In genomic region chr17:1110524-1110843, GRCh38 we compare ENCODE assay signal across 8 cellular contexts.
A peak's percentile ranks its signal among the peaks of the same experiment; 100 is the strongest.
DNase-seq lines count a peak whose midpoint lies in the region; ATAC-seq and TF ChIP-seq lines count a peak whose summit lies in the region.

No MANE protein-coding gene starts in this region.

- H3K79me2 ChIP-seq in mesendoderm (ENCODE audit: control insufficient read depth, insufficient read depth, low read length) = no peaks in the 10 kb centered on the region

- no peak overlapping the region for H3K4me3 ChIP-seq in mesendoderm (ENCODE audit: low read length)
- peak overlapping the region; percentile 3 to 92 for H3K4me3 ChIP-seq in tibial artery

- H2BK15ac ChIP-seq in mesendoderm (replicated peaks; ENCODE audit: low read depth) = no peak overlapping the region

- H3K36me3 Mint-ChIP-seq in activated T-cell treated with anti-CD3 and anti-CD28 coated beads, Interleukin-2, amount 50 U/mL, for 72 hours (ENCODE audit: insufficient read depth in 2 of 2) = peaks cover 0 to 4% of the 10 kb centered on the region in 2 donors
- H3K36me3 Mint-ChIP-seq in activated naive CD8-positive, alpha-beta T cell treated with anti-CD3 and anti-CD28 coated beads, Interleukin-2, amount 50 U/mL, for 24 hours (ENCODE audit: low read depth) = no peaks in the 10 kb centered on the region

- no peaks in the 10 kb centered on the region for H3K27me3 Mint-ChIP-seq in activated T-cell treated with anti-CD3 and anti-CD28 coated beads, Interleukin-2, amount 50 U/mL, for 72 hours (ENCODE audit: low read depth)
- H3K27me3 Mint-ChIP-seq in activated naive CD8-positive, alpha-beta T cell treated with anti-CD3 and anti-CD28 coated beads, Interleukin-2, amount 50 U/mL, for 24 hours = no peaks in the 10 kb centered on the region

- H3K4me1 ChIP-seq in mesendoderm (ENCODE audit: control insufficient read depth, low read depth, low read length) (peaks cover 3% of the 10 kb centered on the region), tibial artery (peaks cover 15 to 88% (median 66%) of the 10 kb centered on the region in 4 donors)

- H2BK5ac ChIP-seq in mesendoderm (ENCODE audit: low read length) = no peak overlapping the region

- H3K23ac ChIP-seq in mesendoderm (ENCODE audit: low read length) = no peak overlapping the region

- H3K9me3 ChIP-seq in tibial artery = no peaks in the 10 kb centered on the region

- H4K5ac ChIP-seq in mesendoderm (ENCODE audit: low read length) = no peak overlapping the region

- H3K9me3 Mint-ChIP-seq in activated T-cell treated with anti-CD3 and anti-CD28 coated beads, Interleukin-2, amount 50 U/mL, for 72 hours = no peaks in the 10 kb centered on the region
- H3K9me3 Mint-ChIP-seq in activated naive CD8-positive, alpha-beta T cell treated with anti-CD3 and anti-CD28 coated beads, Interleukin-2, amount 50 U/mL, for 24 hours = no peaks in the 10 kb centered on the region

- peak overlapping the region; percentile 90 to 94 for H3K4me3 Mint-ChIP-seq in activated T-cell treated with anti-CD3 and anti-CD28 coated beads, Interleukin-2, amount 50 U/mL, for 72 hours
- H3K4me3 Mint-ChIP-seq in activated naive CD8-positive, alpha-beta T cell treated with anti-CD3 and anti-CD28 coated beads, Interleukin-2, amount 50 U/mL, for 24 hours = peak overlapping the region; percentile 60

- H3K27ac ChIP-seq in mesendoderm (ENCODE audit: low read depth, low read length) = no peak overlapping the region
- peak overlapping the region; percentile 99 to 100 for H3K27ac ChIP-seq in tibial artery

- TF ChIP-seq CTCF in tibial artery (IDR thresholded peaks at IDR 0.05) = no peak

- H2BK120ac ChIP-seq in mesendoderm (ENCODE audit: low read depth, low read length) = no peak overlapping the region

- no peak overlapping the region for H3K4me2 ChIP-seq in mesendoderm (ENCODE audit: low read length)

- ATAC-seq in activated T-cell treated with anti-CD3 and anti-CD28 coated beads, Interleukin-2, amount 50 U/mL, for 72 hours (replicated peaks in 1 of 2) = no peak
- no peak for ATAC-seq in activated naive CD8-positive, alpha-beta T cell treated with anti-CD3 and anti-CD28 coated beads, Interleukin-2, amount 50 U/mL, for 24 hours

- no peak overlapping the region for H3K18ac ChIP-seq in mesendoderm (ENCODE audit: low read length)

- peaks cover 49% of the 10 kb centered on the region for H3K4me1 Mint-ChIP-seq in activated T-cell treated with anti-CD3 and anti-CD28 coated beads, Interleukin-2, amount 50 U/mL, for 72 hours (ENCODE audit: low read depth)
- H3K4me1 Mint-ChIP-seq in activated naive CD8-positive, alpha-beta T cell treated with anti-CD3 and anti-CD28 coated beads, Interleukin-2, amount 50 U/mL, for 24 hours = peaks cover 48% of the 10 kb centered on the region

- no peak overlapping the region for H4K8ac ChIP-seq in mesendoderm (ENCODE audit: low read depth, low read length)

- H3K27me3 ChIP-seq in mesendoderm (ENCODE audit: insufficient read depth, low read length, poor library complexity) (no peaks in the 10 kb centered on the region), tibial artery (no peaks in the 10 kb centered on the region)

- no CpG with 5 or more reads among the region's 4 CpGs for WGBS in mesendoderm (ENCODE audit: extremely low coverage, insufficient coverage, low lambda C conversion rate)

- H3K4ac ChIP-seq in mesendoderm (ENCODE audit: low read depth, low read length) = peak overlapping the region; percentile 21

- no peak overlapping the region for H3K56ac ChIP-seq in mesendoderm (ENCODE audit: low read length)

- no peak for DNase-seq in activated T-cell treated with anti-CD3 and anti-CD28 coated beads, Interleukin-2, amount 50 U/mL, for 72 hours
- DNase-seq in activated T-cell treated with anti-CD3 and anti-CD28 coated beads for 4 hours (no peak), mesendoderm (no peak), tibial artery (no peak), HT-29 (ENCODE audit: low spot score) (no peak), COLO829 (ENCODE audit: low spot score) (no peak)
- no peak for DNase-seq in activated naive CD8-positive, alpha-beta T cell treated with anti-CD3 and anti-CD28 coated beads, Interleukin-2, amount 50 U/mL, for 24 hours
- no peak for DNase-seq in stimulated activated naive CD4-positive, alpha-beta T cell (lab: John Stamatoyannopoulos, UW)

- H3K9ac ChIP-seq in mesendoderm (ENCODE audit: low read length) = no peak overlapping the region

- no peak overlapping the region for H3K27ac Mint-ChIP-seq in activated T-cell treated with anti-CD3 and anti-CD28 coated beads, Interleukin-2, amount 50 U/mL, for 72 hours
- H3K27ac Mint-ChIP-seq in activated naive CD8-positive, alpha-beta T cell treated with anti-CD3 and anti-CD28 coated beads, Interleukin-2, amount 50 U/mL, for 24 hours = no peak overlapping the region

- intact Hi-C loops in tibial artery (cut with DNase I; ENCODE audit: low total_unique reads) = no loop called here

- H3K36me3 ChIP-seq in mesendoderm (ENCODE audit: control insufficient read depth, insufficient read depth, low read length) = no peaks in the 10 kb centered on the region
- H3K36me3 ChIP-seq in tibial artery = no peaks in the 10 kb centered on the region

- no peak overlapping the region for H2AK5ac ChIP-seq in mesendoderm (ENCODE audit: low read length)

- no peaks in the 10 kb centered on the region for H3K79me1 ChIP-seq in mesendoderm (ENCODE audit: low read length)
